8 cellular contexts compared by ENCODE assay signal in the genomic region with DNA sequence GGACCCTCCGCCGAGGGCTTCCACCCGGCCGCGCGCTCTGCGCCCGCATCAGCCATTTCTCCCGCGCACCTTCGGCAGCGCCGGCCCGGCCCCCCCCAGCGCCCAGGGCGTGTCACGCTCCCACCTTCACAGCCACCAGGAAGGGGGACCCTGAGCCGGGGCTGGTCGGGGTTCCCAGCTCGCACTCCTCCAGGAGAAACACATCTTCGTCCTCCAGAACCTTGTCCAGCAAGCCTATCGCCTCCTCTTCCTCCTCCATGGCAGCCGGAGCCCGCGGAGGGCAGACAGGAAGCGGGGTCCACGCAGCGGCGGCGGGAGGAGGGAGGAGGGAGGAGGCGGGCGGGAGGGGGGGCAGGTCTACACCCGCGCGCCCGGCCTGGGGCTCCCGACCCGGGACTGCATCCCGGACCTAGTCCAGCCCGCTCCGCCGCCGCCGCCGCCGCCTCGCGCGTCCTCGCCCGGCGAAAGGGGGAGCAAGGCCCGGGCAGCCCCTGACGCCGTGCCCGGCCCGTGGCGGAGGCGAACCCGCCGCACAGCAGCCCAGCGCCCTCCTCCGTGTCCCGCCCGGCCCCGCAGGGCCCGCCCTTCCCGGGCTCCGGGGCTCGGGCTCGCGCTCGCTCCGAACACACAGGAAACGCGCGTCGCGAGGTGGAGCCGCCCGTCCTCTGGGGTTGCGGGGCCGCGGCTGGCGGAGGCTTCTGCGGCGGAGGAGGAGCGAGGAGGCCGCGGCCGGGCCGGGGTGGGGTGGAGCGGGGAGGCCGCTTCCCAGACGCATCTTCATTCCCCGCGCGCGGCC.
DNase-seq lines count a peak whose midpoint lies in the region; ATAC-seq and TF ChIP-seq lines count a peak whose summit lies in the region.

No MANE protein-coding gene starts in this region.

- peak overlapping the region; percentile 67 for H3K4me3 ChIP-seq in DOHH2 (ENCODE audit: low read length)
- peak overlapping the region; percentile 52 for H3K4me3 ChIP-seq in astrocyte of the cerebellum (ENCODE audit: low read depth, low read length)
- H3K4me3 ChIP-seq in iPS-18a (ENCODE audit: low read length) = peak overlapping the region; percentile 59
- peak overlapping the region; percentile 56 to 89 (median 72) for H3K4me3 ChIP-seq in spleen

- H3K79me2 ChIP-seq in DOHH2 (ENCODE audit: control insufficient read depth, low read length) = peaks cover 89% of the 10 kb centered on the region

- peak overlapping the region; percentile 71 for H3K4me2 ChIP-seq in DOHH2 (ENCODE audit: low read length)

- ATAC-seq in HG02970 (IDR thresholded peaks at IDR 0.05; ENCODE audit: low FRiP score, unreplicated experiment) (peak; percentile 38), GM19395 (IDR thresholded peaks at IDR 0.05; ENCODE audit: unreplicated experiment) (no peak)

- H3K27ac ChIP-seq in DOHH2 (ENCODE audit: low read depth, low read length) (no peak overlapping the region), iPS-18a (ENCODE audit: low read length) (no peak overlapping the region), spleen (peak overlapping the region; percentile 76 to 95 (median 92))

- no peaks in the 10 kb centered on the region for H3F3A ChIP-seq in DOHH2 (ENCODE audit: control insufficient read depth, insufficient read depth)

- H3K9me2 ChIP-seq in DOHH2 (replicated peaks; ENCODE audit: control insufficient read depth, low read length) = no peaks in the 10 kb centered on the region

- 0 to 1% (median 0%) methylated on average over 5 to 98 of the region's 99 CpGs for WGBS in spleen, 5 donors

- H3K4me1 ChIP-seq in DOHH2 (ENCODE audit: control insufficient read depth, low read length) (peaks cover 39% of the 10 kb centered on the region), iPS-18a (ENCODE audit: control insufficient read depth, low read depth, low read length) (peaks cover 11% of the 10 kb centered on the region), spleen (peaks cover 16 to 91% (median 53%) of the 10 kb centered on the region in 6 donors)

- in situ Hi-C loops in astrocyte of the cerebellum (cut with HindIII; ENCODE audit: low sequenced_read_pairs) = no loop called here

- H3K27me3 ChIP-seq in DOHH2 (ENCODE audit: control insufficient read depth, low read length) (no peaks in the 10 kb centered on the region), iPS-18a (ENCODE audit: control insufficient read depth, insufficient read depth, low read length) (peaks cover 12% of the 10 kb centered on the region), spleen (replicated peaks in 1 of 7) (no peaks in the 10 kb centered on the region)

- TF ChIP-seq CTCF in DOHH2 (IDR thresholded peaks at IDR 0.05; ENCODE audit: low read depth, low read length, poor library complexity, severe bottlenecking) = no peak
- no peak for TF ChIP-seq CTCF in astrocyte of the cerebellum (IDR thresholded peaks at IDR 0.05; ENCODE audit: low read depth, low read length, missing control alignments)
- TF ChIP-seq CTCF in spleen (IDR thresholded peaks at IDR 0.05 in 8 of 11, conservative IDR thresholded peaks at IDR 0.05 in 3 of 11) = peak in 1 of 11 experiments; percentile 23

- H3K9me3 ChIP-seq in DOHH2 (ENCODE audit: control insufficient read depth, insufficient read depth, low read length) (no peaks in the 10 kb centered on the region), iPS-18a (ENCODE audit: control insufficient read depth, low read depth, low read length) (no peaks in the 10 kb centered on the region), spleen (no peaks in the 10 kb centered on the region)

- H3K36me3 ChIP-seq in DOHH2 (ENCODE audit: control insufficient read depth, low read length) (peaks cover 36% of the 10 kb centered on the region), iPS-18a (ENCODE audit: control insufficient read depth, low read depth, low read length) (no peaks in the 10 kb centered on the region), spleen (peaks cover 0 to 21% (median 0%) of the 10 kb centered on the region in 6 donors)

- no peak overlapping the region for H3K9ac ChIP-seq in iPS-18a (ENCODE audit: low read length)

- DNase-seq in T-helper 2 cell (peak; percentile 36 to 84 (median 66)), astrocyte of the cerebellum (ENCODE audit: low read depth) (no peak), spleen (peak; percentile 94), COLO829 (ENCODE audit: low spot score) (no peak)

- TF ChIP-seq POLR2A in spleen (IDR thresholded peaks at IDR 0.05) = no peak

- H4K20me1 ChIP-seq in DOHH2 (ENCODE audit: control insufficient read depth, insufficient read depth, low read depth, low read length) = peaks cover 21% of the 10 kb centered on the region

- intact Hi-C loops in spleen (cut with DNase I; ENCODE audit: low total_unique reads) = no loop called here

Comparison
In these comparisons a context has a peak if more than half of its experiments do, and no peak if none do; other contexts are left out.
1. H3K27ac ChIP-seq: peak in spleen (8 of 8); none in DOHH2 (single experiment) and iPS-18a (single experiment).
2. DNase-seq: peak in T-helper 2 cell (5 of 5) and spleen (single experiment); none in astrocyte of the cerebellum (single experiment) and COLO829 (single experiment).
3. Peak in every context shown above with its lines, with median percentiles within 50 percentile points of each other: H3K4me3 ChIP-seq.